Comparison of ENCODE assay signal across 28 cellular contexts in the genomic region with DNA sequence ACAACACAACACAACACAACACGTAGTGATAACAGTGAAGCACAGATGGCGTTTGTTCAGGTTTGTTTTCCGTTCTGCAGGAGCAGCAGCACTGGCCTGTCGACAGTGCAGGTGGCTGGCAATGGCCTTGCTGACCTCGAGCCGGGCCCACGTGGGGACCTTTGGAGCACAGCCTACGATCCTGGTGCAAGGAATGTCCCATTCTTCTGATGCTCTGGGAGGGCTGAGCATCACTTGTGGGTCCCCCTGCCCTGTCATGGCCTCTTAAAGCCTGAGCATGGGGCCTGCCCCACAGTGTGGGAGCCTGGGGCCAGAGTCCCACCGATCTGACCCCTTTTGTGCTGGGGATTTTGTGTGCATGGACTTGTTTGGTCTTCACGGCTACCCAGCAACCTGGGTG. TPM values are rescaled to one million over a fixed set of nuclear protein-coding genes. Genes with fewer than 3 reads are reported as not detected.
DNase-seq lines count a peak whose midpoint lies in the region; ATAC-seq and TF ChIP-seq lines count a peak whose summit lies in the region.
"Had no signal": no experiment of that assay in that cellular context is flagged by ENCODE, and none has a peak within 500 bp of the region (broad histone marks: within the 10 kb centered on the region; RNA-seq: fewer than 3 reads in every experiment).

No MANE protein-coding gene starts in this region.

- H3K9me3 ChIP-seq in left ventricle myocardium inferior (replicated peaks), result no peaks in the 10 kb centered on the region
- no peaks in the 10 kb centered on the region for H3K9me3 ChIP-seq in heart right ventricle
- H3K9me3 ChIP-seq in aorta (ENCODE audit: control insufficient read depth, low read length), result no peaks in the 10 kb centered on the region
- H3K9me3 ChIP-seq: colonic mucosa, right lobe of liver, SJCRH30, testis had no signal

- peak overlapping the region; percentile 5 to 100 (median 56) for H3K27ac Mint-ChIP-seq in immature natural killer cell

- H3K4me3 ChIP-seq in left ventricle myocardium inferior, result no peak overlapping the region
- H3K4me3 ChIP-seq in heart right ventricle, result no peak overlapping the region
- H3K4me3 ChIP-seq in NB4 (ENCODE audit: low read depth, low read length), result no peak overlapping the region
- H3K4me3 ChIP-seq in aorta (ENCODE audit: low read length in 2 of 2), result no peak overlapping the region
- H3K4me3 ChIP-seq: colonic mucosa, HAP-1, right lobe of liver, SJCRH30, testis had no signal

- H3K9me3 Mint-ChIP-seq in immature natural killer cell, result peaks cover 2 to 18% (median 13%) of the 10 kb centered on the region in 6 donors
- H3K9me3 Mint-ChIP-seq: activated naive CD4-positive, alpha-beta T cell treated with anti-CD3 and anti-CD28 coated beads, Interleukin-2, amount 50 U/mL, for 72 hours; stimulated activated naive CD8-positive, alpha-beta T cell treated with anti-CD3 and anti-CD28 coated beads, Interleukin-15, Interleukin-2, amounts not matched to agents 100 ng/mL and 50 ng/mL, for 24 hours had no signal

- H3K4me1 Mint-ChIP-seq in immature natural killer cell, result peaks cover 75 to 81% of the 10 kb centered on the region in 2 donors

- H3K27ac ChIP-seq in left ventricle myocardium inferior (replicated peaks) (peak overlapping the region; percentile 97), heart right ventricle (peak overlapping the region in 1 of 10 donors; percentile 98), aorta (ENCODE audit: low read depth in 1 of 2, low read length in 2 of 2) (no peak overlapping the region)
- H3K27ac ChIP-seq: colonic mucosa, right lobe of liver, SJCRH30, testis had no signal

- peaks cover 3% of the 10 kb centered on the region for H3K36me3 ChIP-seq in left ventricle myocardium inferior
- peaks cover 0 to 41% (median 0%) of the 10 kb centered on the region in 9 donors for H3K36me3 ChIP-seq in heart right ventricle
- no peaks in the 10 kb centered on the region for H3K36me3 ChIP-seq in aorta (ENCODE audit: control insufficient read depth in 1 of 2, insufficient read depth in 2 of 2, low read length in 1 of 2)
- H3K36me3 ChIP-seq: colonic mucosa, right lobe of liver, SJCRH30 had no signal

- H3K4me1 ChIP-seq in left ventricle myocardium inferior (peaks cover 81% of the 10 kb centered on the region), heart right ventricle (peaks cover 43 to 80% (median 60%) of the 10 kb centered on the region in 9 donors), aorta (ENCODE audit: control insufficient read depth in 1 of 2, insufficient read depth in 2 of 2, low read length in 2 of 2) (peaks cover 3 to 4% of the 10 kb centered on the region in 2 donors)

- intact Hi-C loops in left ventricle myocardium inferior (cut with micrococcal nuclease) (no loop called here), heart right ventricle (cut with DNase I) (no loop called here), aorta (cut with DNase I) (no loop called here)

- peaks cover 0 to 3% (median 0%) of the 10 kb centered on the region in 3 donors for H3K36me3 Mint-ChIP-seq in immature natural killer cell

- no peak overlapping the region for H3K4me3 Mint-ChIP-seq in immature natural killer cell
- H3K4me3 Mint-ChIP-seq: activated CD4-positive, alpha-beta T cell treated with anti-CD3 and anti-CD28 coated beads, Interleukin-2, amount 10 ng/mL, durations not matched to agents 7 days and 5 days; stimulated activated naive CD8-positive, alpha-beta T cell treated with anti-CD3 and anti-CD28 coated beads, Interleukin-15, Interleukin-2, amounts not matched to agents 100 ng/mL and 50 ng/mL, for 24 hours had no signal

- WGBS in heart right ventricle, 2 donors, result 64% methylated on average over 10 of the region's 10 CpGs
- WGBS in aorta, 2 donors, result 68 to 73% methylated on average over 10 of the region's 10 CpGs

- H3K27me3 ChIP-seq in left ventricle myocardium inferior (ENCODE audit: low read depth) (no peaks in the 10 kb centered on the region), heart right ventricle (peaks cover 0 to 4% (median 0%) of the 10 kb centered on the region in 7 donors), aorta (ENCODE audit: control insufficient read depth in 1 of 2, insufficient read depth in 2 of 2, low read length in 1 of 2) (no peaks in the 10 kb centered on the region)
- H3K27me3 ChIP-seq: colonic mucosa, right lobe of liver, testis had no signal

- ATAC-seq in heart right ventricle (no peak), GM18519 (IDR thresholded peaks at IDR 0.05; ENCODE audit: low FRiP score, unreplicated experiment) (no peak), aorta (ENCODE audit: low FRiP score) (no peak)
- no peak for ATAC-seq in activated CD4-positive, CD25-positive, alpha-beta regulatory T cell treated with anti-CD3 and anti-CD28 coated beads, Interleukin-2, amount 50 U/mL, for 24 hours
- ATAC-seq: activated naive CD4-positive, alpha-beta T cell treated with anti-CD3 and anti-CD28 coated beads, Interleukin-2, amount 50 U/mL, for 72 hours; esophagus mucosa; left ventricle myocardium superior; right lobe of liver had no signal

- TF ChIP-seq POLR2A in NB4 (IDR thresholded peaks at IDR 0.05; ENCODE audit: extremely low read depth, insufficient read length), result no peak

- no peak for DNase-seq in left ventricle myocardium inferior
- DNase-seq in heart right ventricle, result no peak
- peak; percentile 8 for DNase-seq in NB4 (ENCODE audit: low read depth)
- no peak for DNase-seq in immature natural killer cell
- DNase-seq in aorta, result no peak
- DNase-seq: activated CD4-positive, alpha-beta T cell treated with anti-CD3 and anti-CD28 coated beads, Interleukin-2, amount 10 ng/mL, durations not matched to agents 7 days and 5 days; AML-193; anterior cingulate cortex; colonic mucosa; DMS153; islet precursor cell; left ventricle myocardium superior; mesendoderm; NCI-H1048; NCI-H446 treated with DMSO at 0.1 percent for 48 hours; NCI-H774; SJCRH30; stimulated activated CD8-positive, alpha-beta memory T cell treated with anti-CD3 and anti-CD28 coated beads, Interleukin-4, amount 100 ng/mL, for 48 hours; SW 1271; T-helper 9 cell; testis had no signal

- peaks cover 10 to 30% (median 10%) of the 10 kb centered on the region in 3 donors for H3K27me3 Mint-ChIP-seq in immature natural killer cell (ENCODE audit: low read depth in 3 of 3)
- H3K27me3 Mint-ChIP-seq: activated CD4-positive, alpha-beta T cell treated with anti-CD3 and anti-CD28 coated beads, Interleukin-2, amount 10 ng/mL, durations not matched to agents 7 days and 5 days; stimulated activated naive CD8-positive, alpha-beta T cell treated with anti-CD3 and anti-CD28 coated beads, Interleukin-15, Interleukin-2, amounts not matched to agents 100 ng/mL and 50 ng/mL, for 24 hours had no signal

- TF ChIP-seq CTCF in left ventricle myocardium inferior (IDR thresholded peaks at IDR 0.05; ENCODE audit: borderline replicate concordance) (no peak), heart right ventricle (IDR thresholded peaks at IDR 0.05) (no peak), NB4 (IDR thresholded peaks at IDR 0.05; ENCODE audit: low read depth, low read length) (no peak)

RNA-seq across cellular contexts. Expression of gene MAP2K3, which starts 6.8 kb away (rescaled TPM):
- total RNA-seq in left ventricle myocardium inferior, result 41.7 TPM
- total RNA-seq in heart right ventricle, result 10 to 100 TPM; 28.9 to 71.6 (median 60.4) TPM
- 100 to 1,000 TPM in 1 of 2 donors, 10 to 100 TPM in 1; 32.1 to 103 TPM for polyA plus RNA-seq in heart right ventricle
- polyA plus RNA-seq in immature natural killer cell, result 100 to 1,000 TPM in 1 of 3 donors, 10 to 100 TPM in 2; 66.6 to 136 (median 93.9) TPM
- total RNA-seq in aorta, result 10 to 100 TPM; 58.7 to 82.6 TPM
- 10 to 100 TPM; 21.8 to 41.4 TPM for polyA plus RNA-seq in aorta

RNA-seq across cellular contexts. Expression of gene NATD1, which starts 38.1 kb away (rescaled TPM):
- total RNA-seq in left ventricle myocardium inferior (17.7 TPM), heart right ventricle (10 to 100 TPM; 11.9 to 23.1 (median 19.6) TPM), aorta (10 to 100 TPM in 1 of 2 donors, 1 to 10 TPM in 1; 7.2 to 13.4 TPM)
- polyA plus RNA-seq in heart right ventricle (1 to 10 TPM; 3.1 to 4.0 TPM), immature natural killer cell (1 to 10 TPM in 2 of 3 donors, under 1 TPM in 1; 0.57 to 3.4 (median 2.5) TPM), aorta (1 to 10 TPM; 3.6 to 6.2 TPM)
